Comparison of ENCODE assay signal across 12 cellular contexts in genomic region chr6:97524846-97525245, GRCh38.
DNase-seq lines count a peak whose midpoint lies in the region; ATAC-seq lines count a peak whose summit lies in the region.
"Had no signal": no experiment of that assay in that cellular context is flagged by ENCODE, and none has a peak within 500 bp of the region (broad histone marks: within the 10 kb centered on the region; RNA-seq: fewer than 3 reads in every experiment).

No MANE protein-coding gene starts in this region.

- no peaks in the 10 kb centered on the region for H3K36me3 ChIP-seq in iPS-20b (ENCODE audit: insufficient read depth, low read depth, low read length)
- H3K36me3 ChIP-seq: right lobe of liver, SJCRH30 had no signal

- no peaks in the 10 kb centered on the region for H3K9me3 ChIP-seq in iPS-20b (ENCODE audit: insufficient read depth, low read depth, low read length)
- H3K9me3 ChIP-seq: right lobe of liver, SJCRH30 had no signal

- peak overlapping the region; percentile 16; the same call in 1 of the 2 replicates for H3K4me3 ChIP-seq in iPS-20b (ENCODE audit: low read length)
- H3K4me3 ChIP-seq: coronary artery, right lobe of liver, SJCRH30 had no signal

- H3K27ac ChIP-seq in iPS-20b (ENCODE audit: low read length), result no peak overlapping the region
- H3K27ac ChIP-seq: coronary artery, right lobe of liver, SJCRH30 had no signal

- peaks cover 20% of the 10 kb centered on the region; the same call in 1 of the 2 replicates for H3K4me1 ChIP-seq in iPS-20b (ENCODE audit: insufficient read depth, low read length)
- H3K4me1 ChIP-seq: right lobe of liver, SJCRH30 had no signal

- ATAC-seq in HG03039 (IDR thresholded peaks at IDR 0.05; ENCODE audit: unreplicated experiment), result no peak

- H3K27me3 ChIP-seq in iPS-20b (ENCODE audit: insufficient read depth, low read length), result no peaks in the 10 kb centered on the region
- H3K27me3 ChIP-seq: right lobe of liver, SJCRH30 had no signal

- peak; percentile 41 for DNase-seq in Ammon's horn (ENCODE audit: low spot score)
- DNase-seq in NCI-H1417 (lab: John Stamatoyannopoulos, UW), result peak; percentile 48 to 93 (median 80)
- peak; percentile 18 for DNase-seq in RPMI7951 (ENCODE audit: low read depth)
- no peak for DNase-seq in COLO829 (ENCODE audit: low spot score)
- no peak for DNase-seq in GF-D8 (lab: John Stamatoyannopoulos, UW)
- DNase-seq in NCI-H2029 treated with DMSO at 0.1 percent for 48 hours (lab: John Stamatoyannopoulos, UW), result no peak
- DNase-seq: activated CD4-positive, alpha-beta T cell treated with anti-CD3 and anti-CD28 coated beads, Interleukin-2, amount 10 ng/mL, durations not matched to agents 24 days and 14 days; right lobe of liver; SJCRH30 had no signal

- H3K9ac ChIP-seq in iPS-20b (ENCODE audit: low read depth, low read length), result peak overlapping the region; percentile 24; the same call in 1 of the 2 replicates

Comparison
In these comparisons a context has a peak if more than half of its experiments do, and no peak if none do; other contexts are left out.
1. DNase-seq: peak in Ammon's horn (single experiment), NCI-H1417 (3 of 3) and RPMI7951 (single experiment); none in COLO829 (single experiment), GF-D8 (single experiment) and NCI-H2029 treated with DMSO at 0.1 percent for 48 hours (single experiment).